17 cellular contexts compared by ENCODE assay signal in the genomic region with DNA sequence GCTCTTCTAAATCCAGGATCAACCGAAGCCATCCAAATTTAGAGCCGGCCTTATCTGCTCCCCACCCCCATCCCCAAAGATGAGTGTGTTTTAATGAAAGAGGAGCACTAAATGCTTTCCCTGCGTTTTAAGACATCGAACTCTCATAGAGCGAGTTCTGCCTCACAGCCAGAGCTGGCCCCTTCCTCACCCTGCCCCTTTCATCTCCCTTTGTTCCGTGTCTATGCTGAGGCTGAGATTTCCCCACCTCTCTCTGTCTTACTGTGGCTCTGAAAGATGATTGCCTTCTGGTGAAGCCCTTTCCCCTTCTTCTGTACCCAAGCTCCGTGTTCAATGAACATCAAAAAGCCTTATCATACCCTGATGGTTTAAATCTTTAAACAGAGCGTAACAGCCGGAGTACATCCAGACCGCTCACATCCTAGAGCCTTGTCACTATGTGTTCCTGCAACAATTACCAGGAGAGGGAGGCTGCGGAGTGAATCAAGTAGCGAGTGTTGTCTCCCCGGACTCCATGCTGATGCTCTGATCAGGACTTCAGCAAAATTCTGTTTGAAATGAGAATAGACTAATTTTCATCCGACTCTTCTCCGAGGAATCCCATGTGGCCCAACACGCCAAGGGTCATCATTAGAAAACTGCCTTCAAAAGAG.
DNase-seq lines count a peak whose midpoint lies in the region; ATAC-seq and TF ChIP-seq lines count a peak whose summit lies in the region.
"Had no signal": no experiment of that assay in that cellular context is flagged by ENCODE, and none has a peak within 500 bp of the region (broad histone marks: within the 10 kb centered on the region; RNA-seq: fewer than 3 reads in every experiment).

No MANE protein-coding gene starts in this region.

- no peak overlapping the region for H4K91ac ChIP-seq in neuronal stem cell (ENCODE audit: low read depth, low read length, poor library complexity)

- peaks cover 35% of the 10 kb centered on the region for H3K27me3 Mint-ChIP-seq in osteocyte (ENCODE audit: unreplicated experiment)

- H3K27ac ChIP-seq in ectodermal cell (ENCODE audit: insufficient read depth, low read depth, low read length, poor library complexity, severe bottlenecking) = peak overlapping the region; percentile 58
- peak overlapping the region; percentile 7 for H3K27ac ChIP-seq in neuronal stem cell (replicated peaks; ENCODE audit: low read length)
- H3K27ac ChIP-seq in Karpas-422 (ENCODE audit: low read length) = no peak overlapping the region

- no peak overlapping the region for H2BK120ac ChIP-seq in neuronal stem cell (ENCODE audit: low read depth, low read length)

- no peaks in the 10 kb centered on the region for H3K79me2 ChIP-seq in Karpas-422 (ENCODE audit: low read length)

- no peak overlapping the region for H2BK5ac ChIP-seq in neuronal stem cell (ENCODE audit: low read length)

- no peak overlapping the region for H3K4me2 ChIP-seq in neuronal stem cell (ENCODE audit: insufficient read depth, low read length, poor library complexity, severe bottlenecking)
- H3K4me2 ChIP-seq in Karpas-422 (ENCODE audit: low read depth, low read length, poor library complexity, severe bottlenecking) = no peak overlapping the region

- WGBS in ectodermal cell, 2 experiments = 74 to 79% methylated on average over 16 of the region's 16 CpGs
- no CpG with 5 or more reads among the region's 16 CpGs for WGBS in neuronal stem cell (ENCODE audit: extremely low coverage in 2 of 2, insufficient read length in 2 of 2, insufficient replicate concordance in 1 of 2), 2 donors

- no peak overlapping the region for H3K23ac ChIP-seq in neuronal stem cell (ENCODE audit: low read depth, low read length, poor library complexity)

- ATAC-seq in HG02798 (IDR thresholded peaks at IDR 0.05; ENCODE audit: poor library complexity, unreplicated experiment) = no peak
- ATAC-seq in stimulated activated effector memory CD8-positive, alpha-beta T cell treated with anti-CD3 and anti-CD28 coated beads, Interleukin-12 subunit alpha, Interleukin-12 subunit beta, amount 100 ng/mL, for 72 hours = no peak

- no peaks in the 10 kb centered on the region for H3K9me3 Mint-ChIP-seq in stimulated activated effector memory CD8-positive, alpha-beta T cell treated with anti-CD3 and anti-CD28 coated beads, Interleukin-12 subunit alpha, Interleukin-12 subunit beta, amount 100 ng/mL, for 72 hours
- H3K9me3 Mint-ChIP-seq in osteocyte (ENCODE audit: unreplicated experiment) = no peaks in the 10 kb centered on the region
- H3K9me3 Mint-ChIP-seq: CD4-positive, alpha-beta memory T cell had no signal

- H2AFZ ChIP-seq in neuronal stem cell (ENCODE audit: low read length) (peak overlapping the region; percentile 78), Karpas-422 (ENCODE audit: low read length) (no peak overlapping the region)

- H3K4me1 Mint-ChIP-seq in stimulated activated effector memory CD8-positive, alpha-beta T cell treated with anti-CD3 and anti-CD28 coated beads, Interleukin-12 subunit alpha, Interleukin-12 subunit beta, amount 100 ng/mL, for 72 hours = no peaks in the 10 kb centered on the region
- H3K4me1 Mint-ChIP-seq in osteocyte (ENCODE audit: unreplicated experiment) = no peaks in the 10 kb centered on the region
- H3K4me1 Mint-ChIP-seq: CD4-positive, alpha-beta memory T cell had no signal

- no peak overlapping the region for H3K14ac ChIP-seq in neuronal stem cell (ENCODE audit: low read length)

- no peaks in the 10 kb centered on the region for H4K20me1 ChIP-seq in Karpas-422 (ENCODE audit: insufficient read depth, low read depth, low read length)

- H3K36me3 Mint-ChIP-seq in stimulated activated effector memory CD8-positive, alpha-beta T cell treated with anti-CD3 and anti-CD28 coated beads, Interleukin-12 subunit alpha, Interleukin-12 subunit beta, amount 100 ng/mL, for 72 hours = no peaks in the 10 kb centered on the region
- no peaks in the 10 kb centered on the region for H3K36me3 Mint-ChIP-seq in osteocyte (ENCODE audit: unreplicated experiment)
- H3K36me3 Mint-ChIP-seq: CD4-positive, alpha-beta memory T cell had no signal

- no peak overlapping the region for H3K4me3 Mint-ChIP-seq in stimulated activated effector memory CD8-positive, alpha-beta T cell treated with anti-CD3 and anti-CD28 coated beads, Interleukin-12 subunit alpha, Interleukin-12 subunit beta, amount 100 ng/mL, for 72 hours
- no peak overlapping the region for H3K4me3 Mint-ChIP-seq in osteocyte (ENCODE audit: unreplicated experiment)
- H3K4me3 Mint-ChIP-seq: CD4-positive, alpha-beta memory T cell had no signal

- no peak overlapping the region for H3K27ac Mint-ChIP-seq in stimulated activated effector memory CD8-positive, alpha-beta T cell treated with anti-CD3 and anti-CD28 coated beads, Interleukin-12 subunit alpha, Interleukin-12 subunit beta, amount 100 ng/mL, for 72 hours
- H3K27ac Mint-ChIP-seq in osteocyte (ENCODE audit: unreplicated experiment) = no peak overlapping the region
- H3K27ac Mint-ChIP-seq: CD4-positive, alpha-beta memory T cell had no signal

- H3K4ac ChIP-seq in neuronal stem cell (ENCODE audit: low read length) = no peak overlapping the region

- no peak for TF ChIP-seq CTCF in osteocyte (IDR thresholded peaks at IDR 0.05)

- H3K4me3 ChIP-seq in ectodermal cell (ENCODE audit: insufficient read depth, low read depth, low read length) (no peak overlapping the region), neuronal stem cell (ENCODE audit: low read length in 2 of 2) (no peak overlapping the region), Karpas-422 (ENCODE audit: low read length) (no peak overlapping the region)
- H3K4me3 ChIP-seq: HAP-1 had no signal

- peak; percentile 72 for DNase-seq in NCI-H2227 treated with DMSO at 0.1 percent for 48 hours (lab: John Stamatoyannopoulos, UW)
- DNase-seq in left kidney (ENCODE audit: low read depth, low spot score) = peak; percentile 19
- peak; percentile 3 for DNase-seq in neuronal stem cell (ENCODE audit: low spot score)
- no peak for DNase-seq in stimulated activated effector memory CD8-positive, alpha-beta T cell treated with anti-CD3 and anti-CD28 coated beads, Interleukin-12 subunit alpha, Interleukin-12 subunit beta, amount 100 ng/mL, for 72 hours (ENCODE audit: low spot score in 2 of 2)
- no peak for DNase-seq in osteocyte (ENCODE audit: extremely low spot score, unreplicated experiment)
- DNase-seq in Karpas-422 = no peak
- DNase-seq: ACHN; C1 segment of cervical spinal cord; CD4-positive, alpha-beta memory T cell; COR-L47; DMS153; DMS79 treated with DMSO at 0.1 percent for 48 hours; EL; GOT3 had no signal

- no peak overlapping the region for H2BK15ac ChIP-seq in neuronal stem cell (ENCODE audit: low read length)

- no peak overlapping the region for H3K18ac ChIP-seq in neuronal stem cell (ENCODE audit: low read length)

- H3K9ac ChIP-seq in neuronal stem cell (ENCODE audit: low read depth, low read length, poor library complexity) (no peak overlapping the region), Karpas-422 (ENCODE audit: low read length) (no peak overlapping the region)

- H3K27me3 ChIP-seq in ectodermal cell (ENCODE audit: control insufficient read depth, insufficient read depth, low read length, poor library complexity, severe bottlenecking) (no peaks in the 10 kb centered on the region), neuronal stem cell (ENCODE audit: control insufficient read depth in 3 of 3, insufficient read depth in 3 of 3, low read depth in 1 of 3, low read length in 3 of 3) (peaks cover 0 to 13% (median 2%) of the 10 kb centered on the region in 3 experiments), Karpas-422 (ENCODE audit: low read length) (peaks cover 3% of the 10 kb centered on the region; the same call in 1 of the 2 replicates)

- no peak overlapping the region for H2AK5ac ChIP-seq in neuronal stem cell (ENCODE audit: low read depth, low read length)

- H4K8ac ChIP-seq in neuronal stem cell (ENCODE audit: low read depth, low read length) = no peak overlapping the region

- peaks cover 22% of the 10 kb centered on the region for H3K4me1 ChIP-seq in ectodermal cell (ENCODE audit: control insufficient read depth, insufficient read depth, low read length)
- H3K4me1 ChIP-seq in neuronal stem cell (ENCODE audit: control insufficient read depth in 2 of 2, insufficient read depth in 1 of 2, low read depth in 1 of 2, low read length in 2 of 2) = peaks cover 4 to 8% of the 10 kb centered on the region in 2 donors
- no peaks in the 10 kb centered on the region for H3K4me1 ChIP-seq in Karpas-422 (ENCODE audit: low read length)
- H3K4me1 ChIP-seq: HAP-1 had no signal

- no peak overlapping the region for H2BK12ac ChIP-seq in neuronal stem cell (ENCODE audit: low read length)

- H3K79me1 ChIP-seq in neuronal stem cell (ENCODE audit: low read depth, low read length) = no peaks in the 10 kb centered on the region

- no peaks in the 10 kb centered on the region for H3K9me2 ChIP-seq in Karpas-422 (replicated peaks; ENCODE audit: insufficient read depth, low read length)

- no peaks in the 10 kb centered on the region for H3K36me3 ChIP-seq in ectodermal cell (ENCODE audit: control insufficient read depth, insufficient read depth, low read length)
- H3K36me3 ChIP-seq in neuronal stem cell (replicated peaks in 1 of 2; ENCODE audit: control insufficient read depth in 2 of 2, insufficient read depth in 2 of 2, low read length in 2 of 2) = no peaks in the 10 kb centered on the region
- H3K36me3 ChIP-seq in Karpas-422 (ENCODE audit: insufficient read depth, low read length) = no peaks in the 10 kb centered on the region
- H3K36me3 ChIP-seq: HAP-1 had no signal

- H3K9me3 ChIP-seq in ectodermal cell (ENCODE audit: control insufficient read depth, low read length) (no peaks in the 10 kb centered on the region), neuronal stem cell (replicated peaks in 1 of 2; ENCODE audit: control insufficient read depth in 2 of 2, insufficient read depth in 1 of 2, low read depth in 1 of 2, low read length in 2 of 2) (no peaks in the 10 kb centered on the region), Karpas-422 (ENCODE audit: low read length) (no peaks in the 10 kb centered on the region)
- H3K9me3 ChIP-seq: HAP-1 had no signal

Comparison
In these comparisons a context has a peak if more than half of its experiments do, and no peak if none do; other contexts are left out.
1. DNase-seq: peak in NCI-H2227 treated with DMSO at 0.1 percent for 48 hours (single experiment), left kidney (single experiment) and neuronal stem cell (single experiment); none in stimulated activated effector memory CD8-positive, alpha-beta T cell treated with anti-CD3 and anti-CD28 coated beads, Interleukin-12 subunit alpha, Interleukin-12 subunit beta, amount 100 ng/mL, for 72 hours (0 of 2), osteocyte (single experiment) and Karpas-422 (single experiment).